Comparison of ENCODE assay signal across 25 cellular contexts in genomic region chr15:98308117-98308516, GRCh38.
"Had no signal": no experiment of that assay in that cellular context is flagged by ENCODE, and none has a peak within 500 bp of the region (broad histone marks: within the 10 kb centered on the region; RNA-seq: fewer than 3 reads in every experiment).

No MANE protein-coding gene starts in this region.

- H3K36me3 ChIP-seq: heart right ventricle, left lung, neural progenitor cell, spleen, tibial artery had no signal

- DNase-seq: activated CD4-positive, alpha-beta memory T cell treated with anti-CD3 and anti-CD28 coated beads, Interleukin-2, amount 10 ng/mL, durations not matched to agents 7 days and 5 days; activated CD4-positive, alpha-beta T cell treated with anti-CD3 and anti-CD28 coated beads, Interleukin-2, amount 10 ng/mL, durations not matched to agents 24 days and 14 days; activated CD8-positive, alpha-beta memory T cell treated with anti-CD3 and anti-CD28 coated beads, Interleukin-2, amount 10 ng/mL, durations not matched to agents 7 days and 5 days; activated gamma-delta T cell; activated naive CD4-positive, alpha-beta T cell treated with anti-CD3 and anti-CD28 coated beads, Interleukin-2, amount 50 U/mL, for 16 hours; activated naive CD8-positive, alpha-beta T cell treated with anti-CD3 and anti-CD28 coated beads, Interleukin-2, amount 50 U/mL, for 24 hours; activated T-cell treated with anti-CD3 and anti-CD28 coated beads for 4 hours; cerebellar nuclear complex; cortex of kidney; erythroblast; foreskin fibroblast; heart right ventricle; immature natural killer cell; kidney glomerular epithelial cell; left lung; naive thymus-derived CD4-positive, alpha-beta T cell; retina; spleen; stimulated activated CD4-positive, alpha-beta T cell treated with anti-CD3 and anti-CD28 coated beads, Interleukin-4, amount 100 ng/mL, for 24 hours; T1000; tibial artery had no signal

- H3K27ac Mint-ChIP-seq: activated CD4-positive, alpha-beta memory T cell treated with anti-CD3 and anti-CD28 coated beads, Interleukin-2, amount 10 ng/mL, durations not matched to agents 7 days and 5 days; activated CD4-positive, alpha-beta T cell treated with anti-CD3 and anti-CD28 coated beads, Interleukin-2, amount 10 ng/mL, durations not matched to agents 24 days and 14 days; activated CD8-positive, alpha-beta memory T cell treated with anti-CD3 and anti-CD28 coated beads, Interleukin-2, amount 10 ng/mL, durations not matched to agents 7 days and 5 days; activated naive CD8-positive, alpha-beta T cell treated with anti-CD3 and anti-CD28 coated beads, Interleukin-2, amount 50 U/mL, for 24 hours; immature natural killer cell; naive thymus-derived CD4-positive, alpha-beta T cell; neural progenitor cell; stimulated activated naive CD8-positive, alpha-beta T cell treated with anti-CD3 and anti-CD28 coated beads, Interleukin-15, Interleukin-2, amounts not matched to agents 100 ng/mL and 50 ng/mL, for 24 hours; T-helper 1 cell treated with Interleukin-12 subunit alpha and Interleukin-12 subunit beta and Interleukin-4 antibody, amounts not matched to agents 30 μg/mL and 1 μg/mL, for 36 hours had no signal

- H3K9me3 Mint-ChIP-seq: activated CD4-positive, alpha-beta memory T cell treated with anti-CD3 and anti-CD28 coated beads, Interleukin-2, amount 10 ng/mL, durations not matched to agents 7 days and 5 days; activated CD4-positive, alpha-beta T cell treated with anti-CD3 and anti-CD28 coated beads, Interleukin-2, amount 10 ng/mL, durations not matched to agents 24 days and 14 days; activated naive CD8-positive, alpha-beta T cell treated with anti-CD3 and anti-CD28 coated beads, Interleukin-2, amount 50 U/mL, for 24 hours; immature natural killer cell; T-helper 1 cell treated with Interleukin-12 subunit alpha and Interleukin-12 subunit beta and Interleukin-4 antibody, amounts not matched to agents 30 μg/mL and 1 μg/mL, for 36 hours had no signal

- H2AFZ ChIP-seq: neural progenitor cell had no signal

- H3K4me3 ChIP-seq: heart right ventricle, left lung, neural progenitor cell, spleen, tibial artery had no signal

- H3K27ac ChIP-seq: heart right ventricle, left lung, neural progenitor cell, spleen, tibial artery had no signal

- ATAC-seq: activated CD8-positive, alpha-beta memory T cell treated with anti-CD3 and anti-CD28 coated beads, Interleukin-2, amount 10 ng/mL, durations not matched to agents 7 days and 5 days; activated naive CD8-positive, alpha-beta T cell treated with anti-CD3 and anti-CD28 coated beads, Interleukin-2, amount 50 U/mL, for 24 hours; heart right ventricle; left lung; naive thymus-derived CD4-positive, alpha-beta T cell had no signal

- H3K9me3 ChIP-seq: left lung, tibial artery had no signal

- H3K27me3 ChIP-seq: neural progenitor cell had no signal

- H3K4me2 ChIP-seq: neural progenitor cell had no signal

- H3K4me3 Mint-ChIP-seq: activated CD4-positive, alpha-beta memory T cell treated with anti-CD3 and anti-CD28 coated beads, Interleukin-2, amount 10 ng/mL, durations not matched to agents 7 days and 5 days; activated CD4-positive, alpha-beta T cell treated with anti-CD3 and anti-CD28 coated beads, Interleukin-2, amount 10 ng/mL, durations not matched to agents 24 days and 14 days; activated CD8-positive, alpha-beta memory T cell treated with anti-CD3 and anti-CD28 coated beads, Interleukin-2, amount 10 ng/mL, durations not matched to agents 7 days and 5 days; activated naive CD8-positive, alpha-beta T cell treated with anti-CD3 and anti-CD28 coated beads, Interleukin-2, amount 50 U/mL, for 24 hours; immature natural killer cell; naive thymus-derived CD4-positive, alpha-beta T cell; neural progenitor cell; stimulated activated naive CD8-positive, alpha-beta T cell treated with anti-CD3 and anti-CD28 coated beads, Interleukin-15, Interleukin-2, amounts not matched to agents 100 ng/mL and 50 ng/mL, for 24 hours; T-helper 1 cell treated with Interleukin-12 subunit alpha and Interleukin-12 subunit beta and Interleukin-4 antibody, amounts not matched to agents 30 μg/mL and 1 μg/mL, for 36 hours had no signal

- H3K36me3 Mint-ChIP-seq: activated CD8-positive, alpha-beta memory T cell treated with anti-CD3 and anti-CD28 coated beads, Interleukin-2, amount 10 ng/mL, durations not matched to agents 7 days and 5 days; immature natural killer cell; naive thymus-derived CD4-positive, alpha-beta T cell; neural progenitor cell had no signal

- H3K4me1 ChIP-seq: left lung, neural progenitor cell, tibial artery had no signal

- FAIRE-seq: endometrium had no signal

- H3K27me3 Mint-ChIP-seq: activated CD4-positive, alpha-beta T cell treated with anti-CD3 and anti-CD28 coated beads, Interleukin-2, amount 10 ng/mL, durations not matched to agents 24 days and 14 days had no signal

- H3K4me1 Mint-ChIP-seq: activated CD4-positive, alpha-beta memory T cell treated with anti-CD3 and anti-CD28 coated beads, Interleukin-2, amount 10 ng/mL, durations not matched to agents 7 days and 5 days; activated CD8-positive, alpha-beta memory T cell treated with anti-CD3 and anti-CD28 coated beads, Interleukin-2, amount 10 ng/mL, durations not matched to agents 7 days and 5 days; activated naive CD8-positive, alpha-beta T cell treated with anti-CD3 and anti-CD28 coated beads, Interleukin-2, amount 50 U/mL, for 24 hours; immature natural killer cell; neural progenitor cell had no signal
